ENCODE assay signal across 24 cellular contexts in genomic region chr4:124123181-124123580, GRCh38.
"Had no signal": no experiment of that assay in that cellular context is flagged by ENCODE, and none has a peak within 500 bp of the region (broad histone marks: within the 10 kb centered on the region; RNA-seq: fewer than 3 reads in every experiment).

No MANE protein-coding gene starts in this region.

- H3K9me3 ChIP-seq: lower lobe of right lung, mucosa of descending colon, neutrophil, prostate gland, right atrium auricular region, sigmoid colon, spleen, testis, tibial artery had no signal

- H3K9me3 Mint-ChIP-seq: memory B cell, neural crest cell had no signal

- DNase-seq: cortex of kidney; effector memory CD8-positive, alpha-beta T cell; hypothalamus; immature natural killer cell; left ventricle myocardium superior; lower lobe of right lung; mucosa of descending colon; naive B cell; sigmoid colon; spleen; stimulated activated CD4-positive, alpha-beta T cell treated with anti-CD3 and anti-CD28 coated beads, Interleukin-4, amount 100 ng/mL, for 4 hours; stimulated activated naive CD8-positive, alpha-beta T cell treated with anti-CD3 and anti-CD28 coated beads, Interleukin-15, Interleukin-2, amounts not matched to agents 100 U/mL and 50 U/mL, for 24 hours; substantia nigra; testis; tibial artery had no signal

- H3K27ac ChIP-seq: lower lobe of right lung, neutrophil, prostate gland, right atrium auricular region, sigmoid colon, skin epidermis, spleen, testis, tibial artery had no signal

- H3K27ac Mint-ChIP-seq: effector memory CD8-positive, alpha-beta T cell; immature natural killer cell; memory B cell; naive B cell; natural killer cell treated with Interleukin-12 subunit alpha and Interleukin-12 subunit beta and Interleukin-15 and Interleukin-18, amount 100 ng/mL, for 72 hours; stimulated activated memory B cell treated with anti-CD40 and anti-IgM and Interleukin-4, amounts not matched to agents 10 μg/mL and 1 μg/mL and 100 μg/mL, for 72 hours; type B pancreatic cell had no signal

- H3K4me3 Mint-ChIP-seq: effector memory CD8-positive, alpha-beta T cell; immature natural killer cell; memory B cell; naive B cell; natural killer cell treated with Interleukin-12 subunit alpha and Interleukin-12 subunit beta and Interleukin-15 and Interleukin-18, amount 100 ng/mL, for 72 hours; neural crest cell; stimulated activated memory B cell treated with anti-CD40 and anti-IgM and Interleukin-4, amounts not matched to agents 10 μg/mL and 1 μg/mL and 100 μg/mL, for 72 hours; type B pancreatic cell had no signal

- ATAC-seq: effector memory CD8-positive, alpha-beta T cell; left ventricle myocardium superior; lower lobe of right lung; mucosa of descending colon; natural killer cell treated with Interleukin-12 subunit alpha and Interleukin-12 subunit beta and Interleukin-15 and Interleukin-18, amount 100 ng/mL, for 72 hours; stimulated activated memory B cell treated with anti-CD40 and anti-IgM and Interleukin-4, amounts not matched to agents 10 μg/mL and 1 μg/mL and 100 μg/mL, for 72 hours; stimulated activated naive CD8-positive, alpha-beta T cell treated with anti-CD3 and anti-CD28 coated beads, Interleukin-15, Interleukin-2, amounts not matched to agents 100 U/mL and 50 U/mL, for 24 hours had no signal

- H3K36me3 Mint-ChIP-seq: immature natural killer cell; memory B cell; naive B cell; natural killer cell treated with Interleukin-12 subunit alpha and Interleukin-12 subunit beta and Interleukin-15 and Interleukin-18, amount 100 ng/mL, for 72 hours; stimulated activated memory B cell treated with anti-CD40 and anti-IgM and Interleukin-4, amounts not matched to agents 10 μg/mL and 1 μg/mL and 100 μg/mL, for 72 hours; type B pancreatic cell had no signal

- H3K4me3 ChIP-seq: lower lobe of right lung, mucosa of descending colon, prostate gland, right atrium auricular region, sigmoid colon, skin epidermis, spleen, testis, tibial artery had no signal

- H3K27me3 Mint-ChIP-seq: effector memory CD8-positive, alpha-beta T cell; memory B cell; naive B cell; natural killer cell treated with Interleukin-12 subunit alpha and Interleukin-12 subunit beta and Interleukin-15 and Interleukin-18, amount 100 ng/mL, for 72 hours; stimulated activated memory B cell treated with anti-CD40 and anti-IgM and Interleukin-4, amounts not matched to agents 10 μg/mL and 1 μg/mL and 100 μg/mL, for 72 hours; type B pancreatic cell had no signal

- H3K4me1 ChIP-seq: lower lobe of right lung, prostate gland, right atrium auricular region, sigmoid colon, spleen, testis had no signal

- H3K4me1 Mint-ChIP-seq: immature natural killer cell; memory B cell; naive B cell; neural crest cell; stimulated activated memory B cell treated with anti-CD40 and anti-IgM and Interleukin-4, amounts not matched to agents 10 μg/mL and 1 μg/mL and 100 μg/mL, for 72 hours had no signal

- H3K36me3 ChIP-seq: lower lobe of right lung, neutrophil, prostate gland, right atrium auricular region, sigmoid colon, spleen, tibial artery had no signal

- H3K27me3 ChIP-seq: neutrophil, right atrium auricular region, sigmoid colon, spleen, testis, tibial artery had no signal
